8 cellular contexts compared by ENCODE assay signal in genomic region chr2:157789933-157790511, GRCh38.
DNase-seq lines count a peak whose midpoint lies in the region; ATAC-seq and TF ChIP-seq lines count a peak whose summit lies in the region.
"Had no signal": no experiment of that assay in that cellular context is flagged by ENCODE, and none has a peak within 500 bp of the region (broad histone marks: within the 10 kb centered on the region; RNA-seq: fewer than 3 reads in every experiment).

No MANE protein-coding gene starts in this region.

- H3K9me3 Mint-ChIP-seq in activated CD8-positive, alpha-beta T cell treated with anti-CD3 and anti-CD28 coated beads for 36 hours: no peaks in the 10 kb centered on the region

- H3K27ac ChIP-seq in smooth muscle cell (ENCODE audit: low read depth): peak overlapping the region; percentile 69

- no peak for ATAC-seq in activated CD8-positive, alpha-beta T cell treated with anti-CD3 and anti-CD28 coated beads for 36 hours
- ATAC-seq in left lobe of liver: peak; percentile 86
- no peak for ATAC-seq in HG03520 (IDR thresholded peaks at IDR 0.05; ENCODE audit: unreplicated experiment)
- no peak for ATAC-seq in GM18502 (IDR thresholded peaks at IDR 0.05; ENCODE audit: poor library complexity, unreplicated experiment)

- H3K27me3 ChIP-seq in smooth muscle cell (ENCODE audit: low read depth): no peaks in the 10 kb centered on the region

- no peak overlapping the region for H3K4me3 ChIP-seq in Jurkat, Clone E6-1 (ENCODE audit: low read length)
- no peak overlapping the region for H3K4me3 ChIP-seq in smooth muscle cell

- H3K27ac Mint-ChIP-seq in activated CD8-positive, alpha-beta T cell treated with anti-CD3 and anti-CD28 coated beads for 36 hours: no peak overlapping the region

- WGBS in smooth muscle cell (ENCODE audit: low lambda C conversion rate): 78% methylated on average over 4 of the region's 4 CpGs

- no peak overlapping the region for H3K4me3 Mint-ChIP-seq in activated CD8-positive, alpha-beta T cell treated with anti-CD3 and anti-CD28 coated beads for 36 hours

- H3K4me2 ChIP-seq in smooth muscle cell: peak overlapping the region; percentile 9

- no peaks in the 10 kb centered on the region for H3K36me3 ChIP-seq in smooth muscle cell (ENCODE audit: low read depth)

- no peak for TF ChIP-seq CTCF in activated CD8-positive, alpha-beta T cell treated with anti-CD3 and anti-CD28 coated beads for 36 hours (IDR thresholded peaks at IDR 0.05)
- TF ChIP-seq CTCF in smooth muscle cell (IDR thresholded peaks at IDR 0.05; ENCODE audit: borderline replicate concordance, insufficient read depth, poor library complexity, severe bottlenecking): no peak

- intact Hi-C loops in activated CD8-positive, alpha-beta T cell treated with anti-CD3 and anti-CD28 coated beads for 36 hours (cut with micrococcal nuclease): no loop called here

- H3K36me3 Mint-ChIP-seq in activated CD8-positive, alpha-beta T cell treated with anti-CD3 and anti-CD28 coated beads for 36 hours (ENCODE audit: low read depth): no peaks in the 10 kb centered on the region

- H3K4me1 ChIP-seq in smooth muscle cell (ENCODE audit: low read depth): peaks cover 52% of the 10 kb centered on the region

- H3K27me3 Mint-ChIP-seq in activated CD8-positive, alpha-beta T cell treated with anti-CD3 and anti-CD28 coated beads for 36 hours: no peaks in the 10 kb centered on the region

- peak; percentile 28 for DNase-seq in Jurkat, Clone E6-1 (ENCODE audit: low read depth, low spot score)
- DNase-seq in activated CD8-positive, alpha-beta T cell treated with anti-CD3 and anti-CD28 coated beads for 36 hours: peak; percentile 37
- DNase-seq in left lobe of liver (ENCODE audit: low spot score) (peak; percentile 72), smooth muscle cell (lab: John Stamatoyannopoulos, UW; ENCODE audit: unreplicated experiment) (no peak), epidermal melanocyte (ENCODE audit: insufficient read length, low spot score) (no peak)
- DNase-seq: activated CD4-positive, alpha-beta T cell treated with anti-CD3 and anti-CD28 coated beads for 48 hours had no signal

- POLR2A ChIA-PET in activated CD8-positive, alpha-beta T cell treated with anti-CD3 and anti-CD28 coated beads for 36 hours (lab: Charles Lee): interaction anchor here (0.9 kb wide), 1 partner anchor 213 kb away, joined by 5 read pairs; no protein-coding TSS in a partner anchor

- H4K20me1 ChIP-seq in smooth muscle cell (ENCODE audit: low read depth): peaks cover 19% of the 10 kb centered on the region

- CTCF ChIA-PET in activated CD8-positive, alpha-beta T cell treated with anti-CD3 and anti-CD28 coated beads for 36 hours (lab: Charles Lee): interaction anchor here (1.1 to 1.4 kb wide), 2 partner anchors 217 to 234 kb away, joined by 3 to 5 read pairs; no protein-coding TSS in a partner anchor

- H3K9ac ChIP-seq in smooth muscle cell (ENCODE audit: low read depth): no peak overlapping the region

- no peaks in the 10 kb centered on the region for H3K9me3 ChIP-seq in smooth muscle cell (replicated peaks; ENCODE audit: low read depth)

- peaks cover 24% of the 10 kb centered on the region for H3K4me1 Mint-ChIP-seq in activated CD8-positive, alpha-beta T cell treated with anti-CD3 and anti-CD28 coated beads for 36 hours (ENCODE audit: low read depth)

- H3F3A ChIP-seq in smooth muscle cell (ENCODE audit: low read depth): peaks cover 18% of the 10 kb centered on the region

- no peak overlapping the region for H2AFZ ChIP-seq in smooth muscle cell (ENCODE audit: low read depth)

- peaks cover 7% of the 10 kb centered on the region for H3K79me2 ChIP-seq in smooth muscle cell (ENCODE audit: low read depth)

Comparison
In these comparisons a context has a peak if more than half of its experiments do, and no peak if none do; other contexts are left out.
1. DNase-seq: peak in Jurkat, Clone E6-1 (single experiment), activated CD8-positive, alpha-beta T cell treated with anti-CD3 and anti-CD28 coated beads for 36 hours (single experiment) and left lobe of liver (single experiment); none in smooth muscle cell (single experiment) and epidermal melanocyte (single experiment).